20 cellular contexts compared by ENCODE assay signal in the genomic region with DNA sequence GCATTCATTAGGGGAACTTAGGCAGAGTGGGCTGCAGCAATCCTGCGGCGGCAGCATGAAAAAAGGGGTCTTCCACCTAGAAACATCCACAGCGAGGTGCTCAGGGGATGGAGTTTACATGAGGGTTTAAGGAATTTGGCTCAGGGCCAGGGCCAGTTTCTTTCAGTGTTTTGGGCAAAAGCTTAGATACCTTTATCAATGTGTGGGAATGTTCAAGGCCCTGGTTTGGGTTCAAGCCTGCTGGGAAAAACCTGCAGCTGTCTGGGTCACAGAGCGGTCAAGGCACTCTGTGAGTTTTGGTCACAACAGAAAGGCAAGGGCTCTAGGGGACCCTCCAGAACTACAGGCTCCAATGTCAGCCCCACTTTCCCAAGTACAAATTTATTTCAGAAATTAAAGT.
DNase-seq lines count a peak whose midpoint lies in the region; ATAC-seq, FAIRE-seq and TF ChIP-seq lines count a peak whose summit lies in the region.
"Had no signal": no experiment of that assay in that cellular context is flagged by ENCODE, and none has a peak within 500 bp of the region (broad histone marks: within the 10 kb centered on the region; RNA-seq: fewer than 3 reads in every experiment).

No MANE protein-coding gene starts in this region.

- H3K9ac ChIP-seq in HUES48 (ENCODE audit: low read depth, low read length), result no peak overlapping the region
- no peak overlapping the region for H3K9ac ChIP-seq in iPS-18a (ENCODE audit: low read length)
- H3K9ac ChIP-seq: KMS-11 had no signal

- intact Hi-C loops in pancreas (cut with DNase I), result no loop called here

- no peak for FAIRE-seq in pancreas (lab: Jason Lieb, UNC)
- FAIRE-seq: A204.1, GM12892, GM18507 had no signal

- no peaks in the 10 kb centered on the region for H3K9me3 ChIP-seq in HUES48 (ENCODE audit: control insufficient read depth, insufficient read depth, low read length)
- no peaks in the 10 kb centered on the region for H3K9me3 ChIP-seq in iPS-18a (ENCODE audit: control insufficient read depth, low read depth, low read length)
- H3K9me3 ChIP-seq in pancreas, result no peaks in the 10 kb centered on the region
- H3K9me3 ChIP-seq: BE2C, Caco-2 had no signal

- peak in 3 of 4 donors; percentile 59 to 89 (median 74) for ATAC-seq in pancreas
- ATAC-seq in GM21360 (IDR thresholded peaks at IDR 0.05; ENCODE audit: unreplicated experiment), result no peak

- WGBS in pancreas, 2 donors, result 72 to 75% methylated on average over 4 of the region's 4 CpGs

- no peak for TF ChIP-seq CTCF in pancreas (IDR thresholded peaks at IDR 0.05)

- H3K4me3 ChIP-seq in HUES48 (ENCODE audit: low read depth, low read length), result no peak overlapping the region
- H3K4me3 ChIP-seq in iPS-18a (ENCODE audit: low read length), result peak overlapping the region; percentile 26
- H3K4me3 ChIP-seq in pancreas, result no peak overlapping the region

- H3K36me3 ChIP-seq in HUES48 (ENCODE audit: control insufficient read depth, insufficient read depth, low read length), result no peaks in the 10 kb centered on the region
- no peaks in the 10 kb centered on the region for H3K36me3 ChIP-seq in iPS-18a (ENCODE audit: control insufficient read depth, low read depth, low read length)
- H3K36me3 ChIP-seq in pancreas, result no peaks in the 10 kb centered on the region
- H3K36me3 ChIP-seq: BE2C had no signal

- DNase-seq in astrocyte of the hippocampus (ENCODE audit: low read depth, low spot score) (peak; percentile 6), pancreas (peak in 3 of 6 donors; percentile 18 to 76 (median 18)), erythroblast (lab: John Stamatoyannopoulos, UW) (no peak), T-helper 2 cell (no peak), HCEC 1CT (no peak)
- DNase-seq: ACHN; BE2C; C1 segment of cervical spinal cord; Caco-2; CD4-positive, alpha-beta T cell; GDM1; GOT3; H9 had no signal

- peak overlapping the region; percentile 71 for H3K27ac ChIP-seq in HUES48 (ENCODE audit: low read depth, low read length)
- H3K27ac ChIP-seq in iPS-18a (ENCODE audit: low read length), result no peak overlapping the region
- H3K27ac ChIP-seq in pancreas, result peak overlapping the region in 1 of 4 donors; percentile 37
- H3K27ac ChIP-seq: KMS-11 had no signal

- H3K27me3 ChIP-seq in HUES48 (ENCODE audit: control insufficient read depth, insufficient read depth, low read length), result no peaks in the 10 kb centered on the region
- H3K27me3 ChIP-seq in iPS-18a (ENCODE audit: control insufficient read depth, insufficient read depth, low read length), result no peaks in the 10 kb centered on the region
- H3K27me3 ChIP-seq in pancreas, result no peaks in the 10 kb centered on the region
- H3K27me3 ChIP-seq: BE2C had no signal

- H3K4me1 ChIP-seq in HUES48 (ENCODE audit: control insufficient read depth, insufficient read depth, low read length) (peaks cover 11% of the 10 kb centered on the region), iPS-18a (ENCODE audit: control insufficient read depth, low read depth, low read length) (peaks cover 18% of the 10 kb centered on the region), pancreas (peaks cover 0 to 6% (median 4%) of the 10 kb centered on the region in 3 donors)
- H3K4me1 ChIP-seq: BE2C, Caco-2 had no signal

- TF ChIP-seq POLR2A in erythroblast (IDR thresholded peaks at IDR 0.05; ENCODE audit: low read length), result no peak
